Comparison of ENCODE assay signal across 8 cellular contexts in genomic region chr14:67816326-67817009, GRCh38. TPM values are rescaled to one million over a fixed set of nuclear protein-coding genes. Genes with fewer than 3 reads are reported as not detected.
DNase-seq lines count a peak whose midpoint lies in the region; ATAC-seq and TF ChIP-seq lines count a peak whose summit lies in the region.

Gene ZFYVE26, minus strand, starts transcription at chr14:67816590. Its CDS starts 627 bp downstream, at chr14:67815963.

- H3K9ac ChIP-seq in liver (ENCODE audit: low read depth in 1 of 2, low read length in 2 of 2): peak within 1 kb of the TSS; percentile 73 to 80

- peaks cover 8 to 30% (median 23%) of the 10 kb centered on the region in 4 donors for H3K4me1 ChIP-seq in liver (ENCODE audit: control insufficient read depth in 4 of 4, insufficient read depth in 4 of 4, low read length in 3 of 4)

- peaks cover 0 to 15% (median 7%) of the 10 kb centered on the region in 4 donors for H3K36me3 ChIP-seq in liver (ENCODE audit: control insufficient read depth in 4 of 4, insufficient read depth in 3 of 4, low read depth in 1 of 4, low read length in 3 of 4)

- under 1% methylated on average over 26 of the region's 26 CpGs for WGBS in liver

- intact Hi-C loops in dorsolateral prefrontal cortex (cut with DNase I): loop anchor here (5.0 to 10.0 kb wide), 6 partner anchors 119 to 1312 kb away; partner anchors contain the start of genes RDH11 (in 2 of the 2), EIF2S1 (in 1 of the 2) and GPHN (in 1 of the 2)

- H3K27me3 ChIP-seq in dorsolateral prefrontal cortex: no peaks in the 10 kb centered on the region
- no peaks in the 10 kb centered on the region for H3K27me3 ChIP-seq in liver (ENCODE audit: control insufficient read depth in 4 of 4, insufficient read depth in 4 of 4, low read length in 3 of 4)

- peak; percentile 87 for DNase-seq in NCI-H774 (lab: John Stamatoyannopoulos, UW)
- peak; percentile 84 to 86 for DNase-seq in activated CD4-positive, alpha-beta T cell treated with anti-CD3 and anti-CD28 coated beads, Interleukin-2, amount 50 U/mL, for 4 hours
- DNase-seq in dorsolateral prefrontal cortex: peak; percentile 85 to 98 (median 95)
- peak; percentile 92 for DNase-seq in stimulated activated CD4-positive, alpha-beta T cell treated with anti-CD3 and anti-CD28 coated beads, Interleukin-4, amount 100 ng/mL, for 24 hours

- no peak for TF ChIP-seq RAD21 in liver (IDR thresholded peaks at IDR 0.05)

- ATAC-seq in GM19395 (IDR thresholded peaks at IDR 0.05; ENCODE audit: unreplicated experiment) (peak; percentile 88), HG03565 (IDR thresholded peaks at IDR 0.05; ENCODE audit: unreplicated experiment) (peak; percentile 75)

- H3K9me3 ChIP-seq in liver (ENCODE audit: control insufficient read depth in 4 of 4, low read length in 3 of 4): no peaks in the 10 kb centered on the region

- peak within 1 kb of the TSS; percentile 66 for H3K27ac ChIP-seq in C4-2B
- H3K27ac ChIP-seq in dorsolateral prefrontal cortex: peak within 1 kb of the TSS; percentile 38 to 95 (median 86)
- H3K27ac ChIP-seq in liver (ENCODE audit: low read depth in 1 of 2, low read length in 2 of 2): peak within 1 kb of the TSS; percentile 76 to 79

- TF ChIP-seq CTCF in C4-2B (conservative IDR thresholded peaks at IDR 0.05): no peak
- peak in 16 of 56 donors; percentile 3 to 47 (median 18) for TF ChIP-seq CTCF in dorsolateral prefrontal cortex (IDR thresholded peaks at IDR 0.05 in 54 of 56, conservative IDR thresholded peaks at IDR 0.05 in 2 of 56; ENCODE audit: low read depth in 1 of 56, partially characterized antibody in 56 of 56)
- no peak for TF ChIP-seq CTCF in liver (IDR thresholded peaks at IDR 0.05; ENCODE audit: low read depth, low read length, missing input control)

- H3K4me3 ChIP-seq in dorsolateral prefrontal cortex (peak within 1 kb of the TSS; percentile 61 to 99 (median 84)), liver (ENCODE audit: low read depth in 1 of 3, low read length in 3 of 3) (peak within 1 kb of the TSS; percentile 82 to 97 (median 91))

TF ChIP-seq in liver, 16 proteins besides CTCF, POLR2A, EP300 and RAD21:
- TF ChIP-seq SP1 (IDR thresholded peaks at IDR 0.05) (peak; percentile 76), RXRA (IDR thresholded peaks at IDR 0.05) (peak; percentile 45 to 62), GABPA (IDR thresholded peaks at IDR 0.05 in 1 of 2, conservative IDR thresholded peaks at IDR 0.05 in 1 of 2) (peak; percentile 11 to 77), EGR1 (IDR thresholded peaks at IDR 0.05; ENCODE audit: low read depth in 2 of 2) (peak; percentile 55 to 62), REST (IDR thresholded peaks at IDR 0.05) (peak; percentile 84), HNF4G (IDR thresholded peaks at IDR 0.05) (no peak), YY1 (IDR thresholded peaks at IDR 0.05) (peak; percentile 99), MAX (IDR thresholded peaks at IDR 0.05) (peak; percentile 80), FOXA2 (IDR thresholded peaks at IDR 0.05) (peak; percentile 16), TAF1 (conservative IDR thresholded peaks at IDR 0.05) (peak; percentile 90), JUND (IDR thresholded peaks at IDR 0.05) (peak in 1 of 2 donors; percentile 58), ATF3 (IDR thresholded peaks at IDR 0.05) (peak; percentile 68), FOXA1 (IDR thresholded peaks at IDR 0.05) (no peak), HNF4A (conservative IDR thresholded peaks at IDR 0.05) (peak in 1 of 2 donors; percentile 18), NR2F2 (IDR thresholded peaks at IDR 0.05) (peak; percentile 11), ZBTB33 (IDR thresholded peaks at IDR 0.05) (peak; percentile 94)
TF ChIP-seq in liver: peak in this region for 14.

RNA-seq across cellular contexts. Expression of gene ZFYVE26, which starts in this region (rescaled TPM):
- 10 to 100 TPM; 17.7 to 41.8 (median 28.0) TPM for total RNA-seq in dorsolateral prefrontal cortex
- 10 to 100 TPM; 12.4 to 17.2 TPM for total RNA-seq in liver
- 1 to 10 TPM; 2.4 to 3.0 TPM for polyA plus RNA-seq in liver

Comparison
In these comparisons a context has a peak if more than half of its experiments do, and no peak if none do; other contexts are left out.
1. Peak in every context shown above with its lines: DNase-seq, ATAC-seq, H3K4me3 ChIP-seq and H3K27ac ChIP-seq.